16 cellular contexts compared by ENCODE assay signal in genomic region chr3:144282313-144282712, GRCh38.
DNase-seq lines count a peak whose midpoint lies in the region; TF ChIP-seq lines count a peak whose summit lies in the region.
"Had no signal": no experiment of that assay in that cellular context is flagged by ENCODE, and none has a peak within 500 bp of the region (broad histone marks: within the 10 kb centered on the region; RNA-seq: fewer than 3 reads in every experiment).

No MANE protein-coding gene starts in this region.

- no peaks in the 10 kb centered on the region for H3K79me2 ChIP-seq in H9 (ENCODE audit: insufficient read depth, low read length)

- H3K4me1 Mint-ChIP-seq in H9 (peaks cover 8% of the 10 kb centered on the region in 2 experiments), immature natural killer cell (peaks cover 2 to 11% of the 10 kb centered on the region in 2 donors)
- H3K4me1 Mint-ChIP-seq: CD4-positive, alpha-beta memory T cell had no signal

- no peak overlapping the region for H3K56ac ChIP-seq in H9 (ENCODE audit: insufficient read length, low read depth, low read length)

- H2AK5ac ChIP-seq in H9 (ENCODE audit: insufficient read length, low read length) (no peak overlapping the region), neuronal stem cell (ENCODE audit: low read depth, low read length) (no peak overlapping the region)

- no peak overlapping the region for H2BK20ac ChIP-seq in H9 (ENCODE audit: low read depth, low read length, poor library complexity, severe bottlenecking)

- H3K4me1 ChIP-seq in H9 (ENCODE audit: insufficient read depth, low read length) (no peaks in the 10 kb centered on the region), HUES64 (ENCODE audit: insufficient read depth, low read length) (no peaks in the 10 kb centered on the region), neuronal stem cell (ENCODE audit: control insufficient read depth in 2 of 2, insufficient read depth in 1 of 2, low read depth in 1 of 2, low read length in 2 of 2) (peaks cover 5 to 6% of the 10 kb centered on the region in 2 donors)

- no peaks in the 10 kb centered on the region for H3K23me2 ChIP-seq in H9 (ENCODE audit: insufficient read length, low read depth, low read length, poor library complexity, severe bottlenecking)

- H3K27me3 Mint-ChIP-seq in H9 (ENCODE audit: low read depth) (no peaks in the 10 kb centered on the region), immature natural killer cell (ENCODE audit: low read depth in 3 of 3) (peaks cover 0 to 3% (median 0%) of the 10 kb centered on the region in 3 donors)
- H3K27me3 Mint-ChIP-seq: CD4-positive, alpha-beta memory T cell had no signal

- H3T11ph ChIP-seq in H9 (ENCODE audit: low read length), result no peak overlapping the region

- WGBS in H9 (ENCODE audit: extremely low coverage, insufficient read length, low lambda C conversion rate), result no CpG with 5 or more reads among the region's 2 CpGs
- 91% methylated on average over 2 of the region's 2 CpGs for WGBS in HUES64
- no CpG with 5 or more reads among the region's 2 CpGs for WGBS in neuronal stem cell (ENCODE audit: extremely low coverage in 2 of 2, insufficient read length in 2 of 2, insufficient replicate concordance in 1 of 2), 2 donors

- no peaks in the 10 kb centered on the region for H3K36me3 ChIP-seq in HUES64 (ENCODE audit: insufficient read depth, low read length)
- no peaks in the 10 kb centered on the region for H3K36me3 ChIP-seq in neuronal stem cell (replicated peaks in 1 of 2; ENCODE audit: control insufficient read depth in 2 of 2, insufficient read depth in 2 of 2, low read length in 2 of 2)

- H3K14ac ChIP-seq in H9 (ENCODE audit: insufficient read depth, low read length) (no peak overlapping the region), neuronal stem cell (ENCODE audit: low read length) (no peak overlapping the region)

- H3K4me3 ChIP-seq in HUES64 (ENCODE audit: low read length), result no peak overlapping the region
- no peak overlapping the region for H3K4me3 ChIP-seq in neuronal stem cell (ENCODE audit: low read length in 2 of 2)
- H3K4me3 ChIP-seq: GM12878 had no signal

- H2BK120ac ChIP-seq in H9 (ENCODE audit: low read depth, low read length, poor library complexity, severe bottlenecking) (no peak overlapping the region), neuronal stem cell (ENCODE audit: low read depth, low read length) (no peak overlapping the region)

- TF ChIP-seq CTCF in H9 (conservative IDR thresholded peaks at IDR 0.05), result no peak
- no peak for TF ChIP-seq CTCF in GM10266 (IDR thresholded peaks at IDR 0.05; ENCODE audit: control insufficient read depth, insufficient read depth, low read depth, missing control alignments)

- H2BK5ac ChIP-seq in H9 (ENCODE audit: insufficient read length, low read length) (no peak overlapping the region), neuronal stem cell (ENCODE audit: low read length) (no peak overlapping the region)

- H3K9me3 Mint-ChIP-seq in H9 (no peaks in the 10 kb centered on the region), immature natural killer cell (no peaks in the 10 kb centered on the region)

- H3K36me3 Mint-ChIP-seq in H9 (ENCODE audit: insufficient read depth in 1 of 3, low read depth in 3 of 3) (no peaks in the 10 kb centered on the region), immature natural killer cell (no peaks in the 10 kb centered on the region)
- H3K36me3 Mint-ChIP-seq: CD4-positive, alpha-beta memory T cell had no signal

- no peak overlapping the region for H4K8ac ChIP-seq in H9 (replicated peaks; ENCODE audit: insufficient read length, low read depth, low read length)
- H4K8ac ChIP-seq in neuronal stem cell (ENCODE audit: low read depth, low read length), result no peak overlapping the region

- peak overlapping the region in 2 of 3 experiments; percentile 7 to 73; a peak in 3 of 7 replicates for H3K27ac Mint-ChIP-seq in H9
- H3K27ac Mint-ChIP-seq in immature natural killer cell, result no peak overlapping the region
- H3K27ac Mint-ChIP-seq: CD4-positive, alpha-beta memory T cell had no signal

- H3K9ac ChIP-seq in H9 (ENCODE audit: extremely low read depth, insufficient read length, low read length) (no peak overlapping the region), HUES64 (ENCODE audit: low read depth, low read length) (no peak overlapping the region), neuronal stem cell (ENCODE audit: low read depth, low read length, poor library complexity) (no peak overlapping the region)

- H3K9me3 ChIP-seq in H9 (ENCODE audit: control insufficient read depth, low read depth, low read length), result no peaks in the 10 kb centered on the region
- no peaks in the 10 kb centered on the region for H3K9me3 ChIP-seq in HUES64 (ENCODE audit: insufficient read depth, low read depth, low read length)
- no peaks in the 10 kb centered on the region for H3K9me3 ChIP-seq in neuronal stem cell (replicated peaks in 1 of 2; ENCODE audit: control insufficient read depth in 2 of 2, insufficient read depth in 1 of 2, low read depth in 1 of 2, low read length in 2 of 2)

- H2BK12ac ChIP-seq in H9 (ENCODE audit: insufficient read length, low read depth, low read length), result no peak overlapping the region
- H2BK12ac ChIP-seq in neuronal stem cell (ENCODE audit: low read length), result no peak overlapping the region

- H3K79me1 ChIP-seq in H9 (ENCODE audit: insufficient read depth, low read depth, low read length, poor library complexity, severe bottlenecking) (no peaks in the 10 kb centered on the region), neuronal stem cell (ENCODE audit: low read depth, low read length) (no peaks in the 10 kb centered on the region)

- no peaks in the 10 kb centered on the region for H4K20me1 ChIP-seq in H9 (ENCODE audit: control insufficient read depth, insufficient read depth, insufficient read length)

- H4K91ac ChIP-seq in H9 (ENCODE audit: insufficient read length, low read depth, low read length) (no peak overlapping the region), neuronal stem cell (ENCODE audit: low read depth, low read length, poor library complexity) (no peak overlapping the region)

- H3K4me2 ChIP-seq in H9 (ENCODE audit: insufficient read depth, insufficient read length, low read length) (no peak overlapping the region), neuronal stem cell (ENCODE audit: insufficient read depth, low read length, poor library complexity, severe bottlenecking) (no peak overlapping the region)

- H3K27ac ChIP-seq in H9 (ENCODE audit: insufficient read length, low read depth, low read length) (no peak overlapping the region), HUES64 (ENCODE audit: low read depth, low read length) (0 out of 2 replicates have a peak overlapping the region, but pooled peaks have one; percentile 3), neuronal stem cell (replicated peaks; ENCODE audit: low read length) (peak overlapping the region; percentile 40)

- DNase-seq in H9, result no peak
- peak; percentile 7 for DNase-seq in NCI-H69 (lab: John Stamatoyannopoulos, UW)
- peak; percentile 6 for DNase-seq in neuronal stem cell (ENCODE audit: low spot score)
- no peak for DNase-seq in SHP77 (lab: John Stamatoyannopoulos, UW)
- no peak for DNase-seq in GM10266 (ENCODE audit: extremely low spot score)
- DNase-seq in immature natural killer cell, result no peak
- no peak for DNase-seq in DMS53 treated with DMSO at 0.1 percent for 48 hours (lab: John Stamatoyannopoulos, UW; ENCODE audit: unreplicated experiment)
- DNase-seq: C1 segment of cervical spinal cord; Calu3; CD4-positive, alpha-beta memory T cell; COR-L47; DMS53; DND-41; GOT3 had no signal

- H3K4me3 Mint-ChIP-seq in H9, result no peak overlapping the region
- no peak overlapping the region for H3K4me3 Mint-ChIP-seq in immature natural killer cell
- H3K4me3 Mint-ChIP-seq: CD4-positive, alpha-beta memory T cell had no signal

- H2AFZ ChIP-seq in H9 (ENCODE audit: low read length), result no peak overlapping the region
- H2AFZ ChIP-seq in neuronal stem cell (ENCODE audit: low read length), result no peak overlapping the region

- H3K27me3 ChIP-seq in H9 (ENCODE audit: insufficient read depth, low read length) (no peaks in the 10 kb centered on the region), HUES64 (ENCODE audit: insufficient read depth, low read length) (no peaks in the 10 kb centered on the region), neuronal stem cell (ENCODE audit: control insufficient read depth in 3 of 3, insufficient read depth in 3 of 3, low read depth in 1 of 3, low read length in 3 of 3) (no peaks in the 10 kb centered on the region)

- H3K23ac ChIP-seq in H9 (ENCODE audit: insufficient read length, low read depth, low read length) (no peak overlapping the region), neuronal stem cell (ENCODE audit: low read depth, low read length, poor library complexity) (no peak overlapping the region)

- H3K4ac ChIP-seq in H9 (ENCODE audit: low read depth, low read length) (no peak overlapping the region), neuronal stem cell (ENCODE audit: low read length) (no peak overlapping the region)

- no peak overlapping the region for H4K5ac ChIP-seq in H9 (ENCODE audit: insufficient read length, low read depth, low read length)

- H3K18ac ChIP-seq in H9 (ENCODE audit: insufficient read length, low read depth, low read length), result no peak overlapping the region
- H3K18ac ChIP-seq in neuronal stem cell (ENCODE audit: low read length), result no peak overlapping the region

- H2BK15ac ChIP-seq in H9 (ENCODE audit: low read depth, low read length) (no peak overlapping the region), neuronal stem cell (ENCODE audit: low read length) (no peak overlapping the region)

Comparison
In these comparisons a context has a peak if more than half of its experiments do, and no peak if none do; other contexts are left out.
1. DNase-seq: peak in NCI-H69 (single experiment) and neuronal stem cell (single experiment); none in H9 (single experiment), SHP77 (0 of 2), GM10266 (single experiment), immature natural killer cell (0 of 3) and DMS53 treated with DMSO at 0.1 percent for 48 hours (single experiment).
2. H3K27ac Mint-ChIP-seq: peak in H9 (2 of 3); none in immature natural killer cell (0 of 6).